Comparison of ENCODE assay signal across 1 cellular context in the genomic region with DNA sequence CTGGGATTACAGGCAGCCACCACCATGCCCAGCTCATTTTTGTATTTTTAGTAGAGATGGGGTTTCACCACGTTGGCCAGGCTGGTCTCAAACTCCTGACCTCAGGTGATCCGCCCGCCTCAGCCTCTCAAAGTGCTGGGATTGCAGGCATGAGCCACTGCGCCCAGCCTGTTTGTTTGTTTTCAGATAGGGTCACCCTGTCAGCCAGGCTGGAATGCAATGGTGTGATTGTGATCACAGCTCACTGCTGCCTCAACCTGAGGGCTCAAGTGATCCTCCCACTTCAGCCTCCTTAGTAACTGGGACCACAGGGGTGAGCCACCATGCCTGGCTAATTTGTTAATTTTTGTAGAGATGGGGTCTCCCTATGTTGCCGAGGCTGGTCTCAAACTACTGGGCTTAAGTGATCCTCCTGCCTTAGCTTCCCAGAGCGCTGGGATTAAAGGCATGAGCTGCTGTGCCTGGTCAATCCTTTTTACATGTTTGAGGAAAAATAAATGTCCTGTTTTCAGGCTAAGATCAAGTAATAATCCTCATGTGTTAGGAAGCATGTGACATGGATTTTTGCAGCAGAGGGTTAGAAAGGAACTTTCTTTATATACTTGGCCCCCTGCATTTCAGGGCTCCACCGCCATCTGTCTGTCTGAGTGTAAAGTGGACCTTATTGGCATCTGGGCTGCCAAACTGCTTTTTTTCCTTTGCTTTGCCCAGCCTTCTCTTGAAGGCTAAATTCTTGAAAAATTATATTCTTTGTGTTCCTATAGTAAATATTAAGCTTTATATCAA.
TF ChIP-seq lines count a peak whose summit lies in the region.

No MANE protein-coding gene starts in this region.

TF ChIP-seq in HepG2, 621 proteins besides CTCF, POLR2A, EP300 and RAD21 (continued from another document):
- TF ChIP-seq THYN1 (CRISPR knock-in tag; IDR thresholded peaks at IDR 0.05; ENCODE audit: borderline replicate concordance, low read depth) (no peak), EHMT2 (IDR thresholded peaks at IDR 0.05; ENCODE audit: borderline replicate concordance, low read depth, low read length) (no peak)
